ENCODE assay signal across 8 cellular contexts in the genomic region with DNA sequence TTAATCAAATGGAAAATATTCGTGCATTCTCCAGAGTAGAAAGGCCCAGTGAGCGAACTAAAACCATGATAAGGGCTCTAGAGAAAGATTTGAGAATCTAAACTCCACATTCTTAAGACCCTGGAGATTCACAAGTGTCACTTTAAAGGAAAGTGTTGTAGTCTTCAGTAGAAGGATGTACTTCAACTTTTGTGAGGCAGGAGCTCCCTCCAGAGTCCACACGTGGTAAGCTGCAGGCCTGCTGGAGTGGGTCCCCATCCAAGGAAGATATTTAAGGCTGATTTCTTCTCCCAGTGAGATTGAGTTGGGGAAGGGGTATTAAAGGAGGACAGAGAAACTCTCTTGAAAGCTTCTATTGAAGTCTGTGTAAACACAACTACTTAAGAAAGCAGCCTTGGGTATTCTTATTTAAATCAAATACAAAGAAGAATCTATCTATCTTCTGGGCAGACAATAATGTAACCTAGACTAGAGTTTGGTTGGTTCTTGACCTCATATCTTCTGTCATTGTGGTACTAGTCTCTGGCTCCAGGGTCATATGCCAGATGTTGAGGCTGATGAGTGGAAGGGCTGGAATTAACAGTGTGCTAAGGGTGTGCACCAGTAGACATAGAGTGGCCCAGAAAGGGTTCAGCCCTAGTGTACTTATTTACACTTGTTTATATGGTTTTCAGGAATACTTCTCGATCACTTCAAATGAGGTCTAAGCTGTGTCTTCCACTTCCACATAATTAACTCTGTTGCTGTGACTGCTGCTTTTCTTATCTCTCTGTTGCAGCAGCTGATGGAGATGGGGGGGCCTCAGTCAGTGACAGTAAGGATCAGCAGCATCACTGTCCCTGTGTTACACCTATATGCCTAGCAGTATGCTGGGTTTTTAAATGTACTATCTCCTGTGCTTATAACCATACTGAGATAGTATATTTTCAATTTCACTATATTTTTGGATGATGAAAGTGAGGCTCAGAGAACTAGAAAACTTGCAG.
DNase-seq lines count a peak whose midpoint lies in the region; ATAC-seq, FAIRE-seq and TF ChIP-seq lines count a peak whose summit lies in the region.

No MANE protein-coding gene starts in this region.

- peaks cover 0 to 1% (median 0%) of the 10 kb centered on the region in 8 donors for H3K9me3 Mint-ChIP-seq in CD4-positive, alpha-beta memory T cell
- no peaks in the 10 kb centered on the region for H3K9me3 Mint-ChIP-seq in activated CD8-positive, alpha-beta T cell treated with anti-CD3 and anti-CD28 coated beads, Interleukin-2, amount 10 ng/mL, durations not matched to agents 7 days and 5 days (ENCODE audit: insufficient read depth)

- CTCF ChIA-PET in CD4-positive, alpha-beta memory T cell (lab: Charles Lee; ENCODE audit: partially characterized antibody) = interaction anchor here (0.5 to 2.7 kb wide), 26 partner anchors 9 to 280 kb away, joined by 3 to 135 read pairs (median 5); no protein-coding TSS in a partner anchor
- CTCF ChIA-PET in activated CD8-positive, alpha-beta T cell treated with anti-CD3 and anti-CD28 coated beads, Interleukin-2, amount 10 ng/mL, durations not matched to agents 7 days and 5 days (lab: Charles Lee) = interaction anchor here (0.7 to 2.2 kb wide), 27 partner anchors 9 to 246 kb away, joined by 3 to 66 read pairs (median 5); a partner anchor contains a TSS

- POLR2A ChIA-PET in CD4-positive, alpha-beta memory T cell (lab: Charles Lee; ENCODE audit: partially characterized antibody) = interaction anchor here (1.2 kb wide), 1 partner anchor 245 kb away, joined by 6 read pairs; no protein-coding TSS in a partner anchor
- POLR2A ChIA-PET in activated CD8-positive, alpha-beta T cell treated with anti-CD3 and anti-CD28 coated beads, Interleukin-2, amount 10 ng/mL, durations not matched to agents 7 days and 5 days (lab: Charles Lee) = no interaction called here

- WGBS in stomach, 5 donors = 30 to 46% (median 37%) methylated on average over 4 of the region's 4 CpGs

- H3K27me3 ChIP-seq in CD4-positive, alpha-beta memory T cell (ENCODE audit: insufficient read depth, low read length) = no peaks in the 10 kb centered on the region
- H3K27me3 ChIP-seq in stomach = no peaks in the 10 kb centered on the region

- no peaks in the 10 kb centered on the region for H3K27me3 Mint-ChIP-seq in CD4-positive, alpha-beta memory T cell
- no peaks in the 10 kb centered on the region for H3K27me3 Mint-ChIP-seq in activated CD8-positive, alpha-beta T cell treated with anti-CD3 and anti-CD28 coated beads, Interleukin-2, amount 10 ng/mL, durations not matched to agents 7 days and 5 days (ENCODE audit: low read depth)

- H3K27ac ChIP-seq in CD4-positive, alpha-beta memory T cell (ENCODE audit: low read depth, low read length) = no peak overlapping the region
- no peak overlapping the region for H3K27ac ChIP-seq in stomach

- ATAC-seq in GM19025 (IDR thresholded peaks at IDR 0.05; ENCODE audit: low read depth, unreplicated experiment) = peak; percentile 84
- ATAC-seq in HG03175 (IDR thresholded peaks at IDR 0.05; ENCODE audit: unreplicated experiment) = peak; percentile 86
- peak; percentile 84 for ATAC-seq in activated CD8-positive, alpha-beta T cell treated with anti-CD3 and anti-CD28 coated beads, Interleukin-2, amount 10 ng/mL, durations not matched to agents 7 days and 5 days

- peak in 5 of 7 experiments; percentile 48 to 67 (median 66) for TF ChIP-seq CTCF in stomach (IDR thresholded peaks at IDR 0.05)

- peak; percentile 39 for FAIRE-seq in endometrium (lab: Jason Lieb, UNC)

- H3K4me1 ChIP-seq in CD4-positive, alpha-beta memory T cell (ENCODE audit: insufficient read depth, low read length) = no peaks in the 10 kb centered on the region
- peaks cover 0 to 25% (median 13%) of the 10 kb centered on the region in 4 donors for H3K4me1 ChIP-seq in stomach

- H3K4me3 Mint-ChIP-seq in CD4-positive, alpha-beta memory T cell = no peak overlapping the region
- no peak overlapping the region for H3K4me3 Mint-ChIP-seq in activated CD8-positive, alpha-beta T cell treated with anti-CD3 and anti-CD28 coated beads, Interleukin-2, amount 10 ng/mL, durations not matched to agents 7 days and 5 days

- peak; percentile 46 to 55 (median 51) for DNase-seq in CD4-positive, alpha-beta memory T cell
- DNase-seq in NCI-H524 (lab: John Stamatoyannopoulos, UW) = peak; percentile 23 to 52
- peak; percentile 68 for DNase-seq in activated CD8-positive, alpha-beta T cell treated with anti-CD3 and anti-CD28 coated beads, Interleukin-2, amount 10 ng/mL, durations not matched to agents 7 days and 5 days
- DNase-seq in myocyte (ENCODE audit: low read depth) = peak; percentile 80
- peak; percentile 55 for DNase-seq in stomach

- peaks cover 4 to 9% (median 6%) of the 10 kb centered on the region in 4 donors for H3K4me1 Mint-ChIP-seq in CD4-positive, alpha-beta memory T cell
- no peaks in the 10 kb centered on the region for H3K4me1 Mint-ChIP-seq in activated CD8-positive, alpha-beta T cell treated with anti-CD3 and anti-CD28 coated beads, Interleukin-2, amount 10 ng/mL, durations not matched to agents 7 days and 5 days (ENCODE audit: low read depth)

- no peaks in the 10 kb centered on the region for H3K36me3 ChIP-seq in CD4-positive, alpha-beta memory T cell (ENCODE audit: insufficient read depth, low read length)
- no peaks in the 10 kb centered on the region for H3K36me3 ChIP-seq in stomach

- no peak overlapping the region for H3K27ac Mint-ChIP-seq in CD4-positive, alpha-beta memory T cell
- no peak overlapping the region for H3K27ac Mint-ChIP-seq in activated CD8-positive, alpha-beta T cell treated with anti-CD3 and anti-CD28 coated beads, Interleukin-2, amount 10 ng/mL, durations not matched to agents 7 days and 5 days

- no peak overlapping the region for H3K4me3 ChIP-seq in CD4-positive, alpha-beta memory T cell (ENCODE audit: low read length in 2 of 2)
- no peak overlapping the region for H3K4me3 ChIP-seq in stomach

- no peak for TF ChIP-seq EP300 in stomach (IDR thresholded peaks at IDR 0.05)

- intact Hi-C loops in CD4-positive, alpha-beta memory T cell (cut with micrococcal nuclease) = loop anchor here (1.0 kb wide), 2 partner anchors 233 to 245 kb away; no protein-coding TSS in a partner anchor
- intact Hi-C loops in stomach (cut with DNase I; ENCODE audit: low total_unique reads) = no loop called here

- H3K36me3 Mint-ChIP-seq in CD4-positive, alpha-beta memory T cell = peaks cover 0 to 5% of the 10 kb centered on the region in 2 donors
- no peaks in the 10 kb centered on the region for H3K36me3 Mint-ChIP-seq in activated CD8-positive, alpha-beta T cell treated with anti-CD3 and anti-CD28 coated beads, Interleukin-2, amount 10 ng/mL, durations not matched to agents 7 days and 5 days (ENCODE audit: low read depth)

- no peaks in the 10 kb centered on the region for H3K9me3 ChIP-seq in CD4-positive, alpha-beta memory T cell (ENCODE audit: control insufficient read depth in 1 of 2, low read length in 2 of 2)
- no peaks in the 10 kb centered on the region for H3K9me3 ChIP-seq in stomach

- TF ChIP-seq POLR2A in stomach (IDR thresholded peaks at IDR 0.05) = no peak
